Comparison of ENCODE assay signal across 10 cellular contexts in the genomic region with DNA sequence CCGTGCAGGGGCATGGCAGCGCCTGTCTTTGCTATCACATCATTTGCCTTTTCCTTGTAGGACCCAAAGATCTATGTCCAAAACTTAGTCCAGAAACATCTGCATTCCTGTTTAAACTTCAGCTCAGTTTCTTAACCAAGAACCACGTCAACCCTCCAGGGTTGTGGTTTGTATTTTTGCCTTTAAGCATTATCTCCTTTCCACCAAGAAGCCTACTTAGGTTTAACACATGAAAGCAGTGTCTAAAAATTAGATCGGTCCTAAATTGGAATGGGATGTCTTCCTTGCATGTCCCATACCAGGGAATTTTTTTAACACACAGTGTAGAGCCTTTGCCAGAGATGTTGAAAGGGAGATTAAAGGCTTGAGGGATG. TPM values are rescaled to one million over a fixed set of nuclear protein-coding genes. Genes with fewer than 3 reads are reported as not detected.
DNase-seq lines count a peak whose midpoint lies in the region; ATAC-seq, FAIRE-seq and TF ChIP-seq lines count a peak whose summit lies in the region.
"Had no signal": no experiment of that assay in that cellular context is flagged by ENCODE, and none has a peak within 500 bp of the region (broad histone marks: within the 10 kb centered on the region; RNA-seq: fewer than 3 reads in every experiment).

No MANE protein-coding gene starts in this region.

- peaks cover 8% of the 10 kb centered on the region for H3K36me3 Mint-ChIP-seq in activated CD8-positive, alpha-beta memory T cell treated with anti-CD3 and anti-CD28 coated beads, Interleukin-2, amount 10 ng/mL, durations not matched to agents 7 days and 5 days
- H3K36me3 Mint-ChIP-seq in activated naive CD8-positive, alpha-beta T cell treated with anti-CD3 and anti-CD28 coated beads for 36 hours: peaks cover 7% of the 10 kb centered on the region

- ATAC-seq in activated CD8-positive, alpha-beta memory T cell treated with anti-CD3 and anti-CD28 coated beads, Interleukin-2, amount 10 ng/mL, durations not matched to agents 7 days and 5 days: no peak
- ATAC-seq: GM23338 had no signal

- peak overlapping the region; percentile 70 for H3K4me3 Mint-ChIP-seq in activated CD8-positive, alpha-beta memory T cell treated with anti-CD3 and anti-CD28 coated beads, Interleukin-2, amount 10 ng/mL, durations not matched to agents 7 days and 5 days
- H3K4me3 Mint-ChIP-seq in activated naive CD8-positive, alpha-beta T cell treated with anti-CD3 and anti-CD28 coated beads for 36 hours: peak overlapping the region; percentile 85
- H3K4me3 Mint-ChIP-seq: GM23338 had no signal

- intact Hi-C loops in kidney (cut with DNase I): no loop called here

- no peak overlapping the region for H3K4me3 ChIP-seq in kidney (ENCODE audit: low read length in 2 of 2)
- H3K4me3 ChIP-seq: GM23338 had no signal

- H3K4me1 ChIP-seq in kidney (ENCODE audit: control insufficient read depth in 1 of 2, insufficient read depth in 1 of 2, low read depth in 1 of 2, low read length in 2 of 2): peaks cover 10 to 13% of the 10 kb centered on the region in 2 donors

- H3K9ac ChIP-seq in kidney (ENCODE audit: low read length in 2 of 2): no peak overlapping the region

- TF ChIP-seq CTCF in kidney (IDR thresholded peaks at IDR 0.05; ENCODE audit: borderline replicate concordance, extremely low read depth, insufficient read depth): no peak
- TF ChIP-seq CTCF in GM20000 (IDR thresholded peaks at IDR 0.05; ENCODE audit: extremely low read depth, missing control alignments): no peak

- H3K27ac ChIP-seq in kidney (ENCODE audit: low read depth in 2 of 2, low read length in 2 of 2) (peak overlapping the region; percentile 8 to 32), substantia nigra (ENCODE audit: low read depth, low read length, poor library complexity, severe bottlenecking) (peak overlapping the region; percentile 76)

- DNase-seq in activated CD8-positive, alpha-beta memory T cell treated with anti-CD3 and anti-CD28 coated beads, Interleukin-2, amount 10 ng/mL, durations not matched to agents 7 days and 5 days: no peak
- no peak for DNase-seq in activated CD8-positive, alpha-beta memory T cell treated with anti-CD3 and anti-CD28 coated beads, Interleukin-2, amount 50 U/mL, for 4 hours
- no peak for DNase-seq in activated naive CD8-positive, alpha-beta T cell treated with anti-CD3 and anti-CD28 coated beads for 36 hours
- DNase-seq in kidney: no peak
- no peak for DNase-seq in substantia nigra (lab: John Stamatoyannopoulos, UW)
- no peak for DNase-seq in GM20000 (ENCODE audit: low spot score)
- no peak for DNase-seq in NCI-H187 (lab: John Stamatoyannopoulos, UW)
- no peak for DNase-seq in HT-29 (ENCODE audit: low spot score)
- DNase-seq: NCI-H1436 had no signal

- no peaks in the 10 kb centered on the region for H3K9me3 ChIP-seq in kidney (ENCODE audit: control insufficient read depth in 1 of 2, low read length in 2 of 2)

- peaks cover 6 to 17% of the 10 kb centered on the region in 2 donors for H3K36me3 ChIP-seq in kidney (ENCODE audit: control insufficient read depth in 1 of 2, insufficient read depth in 2 of 2, low read length in 2 of 2)

- H3K27me3 Mint-ChIP-seq in activated CD8-positive, alpha-beta memory T cell treated with anti-CD3 and anti-CD28 coated beads, Interleukin-2, amount 10 ng/mL, durations not matched to agents 7 days and 5 days: no peaks in the 10 kb centered on the region
- no peaks in the 10 kb centered on the region for H3K27me3 Mint-ChIP-seq in activated naive CD8-positive, alpha-beta T cell treated with anti-CD3 and anti-CD28 coated beads for 36 hours

- H3K27ac Mint-ChIP-seq in activated CD8-positive, alpha-beta memory T cell treated with anti-CD3 and anti-CD28 coated beads, Interleukin-2, amount 10 ng/mL, durations not matched to agents 7 days and 5 days: peak overlapping the region; percentile 90
- H3K27ac Mint-ChIP-seq in activated naive CD8-positive, alpha-beta T cell treated with anti-CD3 and anti-CD28 coated beads for 36 hours: peak overlapping the region; percentile 99
- H3K27ac Mint-ChIP-seq: GM23338 had no signal

- CTCF ChIA-PET in activated CD8-positive, alpha-beta memory T cell treated with anti-CD3 and anti-CD28 coated beads, Interleukin-2, amount 10 ng/mL, durations not matched to agents 7 days and 5 days (lab: Charles Lee): interaction anchor here (0.6 to 3.4 kb wide), 4 partner anchors 26 to 420 kb away, joined by 3 to 12 read pairs (median 3); no protein-coding TSS in a partner anchor

- no peak for FAIRE-seq in kidney (lab: Jason Lieb, UNC)

- H3K9me3 Mint-ChIP-seq in activated CD8-positive, alpha-beta memory T cell treated with anti-CD3 and anti-CD28 coated beads, Interleukin-2, amount 10 ng/mL, durations not matched to agents 7 days and 5 days (ENCODE audit: low read depth): no peaks in the 10 kb centered on the region
- H3K9me3 Mint-ChIP-seq in activated naive CD8-positive, alpha-beta T cell treated with anti-CD3 and anti-CD28 coated beads for 36 hours: no peaks in the 10 kb centered on the region
- H3K9me3 Mint-ChIP-seq: GM23338 had no signal

- peaks cover 16% of the 10 kb centered on the region for H3K4me1 Mint-ChIP-seq in activated CD8-positive, alpha-beta memory T cell treated with anti-CD3 and anti-CD28 coated beads, Interleukin-2, amount 10 ng/mL, durations not matched to agents 7 days and 5 days
- H3K4me1 Mint-ChIP-seq in activated naive CD8-positive, alpha-beta T cell treated with anti-CD3 and anti-CD28 coated beads for 36 hours: peaks cover 37% of the 10 kb centered on the region

RNA-seq across cellular contexts. Expression of a gene that starts 38.8 kb away (rescaled TPM):
- total RNA-seq in activated CD8-positive, alpha-beta memory T cell treated with anti-CD3 and anti-CD28 coated beads, Interleukin-2, amount 10 ng/mL, durations not matched to agents 7 days and 5 days: 1 to 10 TPM; 6.0 to 6.6 TPM
- 1 to 10 TPM; 9.7 to 9.9 TPM for total RNA-seq in activated naive CD8-positive, alpha-beta T cell treated with anti-CD3 and anti-CD28 coated beads for 36 hours
- total RNA-seq in kidney: 20.4 TPM
- polyA plus RNA-seq in kidney (ENCODE audit: insufficient read depth, low read depth, low replicate concordance): 36.1 TPM
- total RNA-seq in HT-29 (2014; rRNA removed; shearing (Covaris generic)): 8.0 and 9.8 TPM in 2 replicates
